In the genomic region with DNA sequence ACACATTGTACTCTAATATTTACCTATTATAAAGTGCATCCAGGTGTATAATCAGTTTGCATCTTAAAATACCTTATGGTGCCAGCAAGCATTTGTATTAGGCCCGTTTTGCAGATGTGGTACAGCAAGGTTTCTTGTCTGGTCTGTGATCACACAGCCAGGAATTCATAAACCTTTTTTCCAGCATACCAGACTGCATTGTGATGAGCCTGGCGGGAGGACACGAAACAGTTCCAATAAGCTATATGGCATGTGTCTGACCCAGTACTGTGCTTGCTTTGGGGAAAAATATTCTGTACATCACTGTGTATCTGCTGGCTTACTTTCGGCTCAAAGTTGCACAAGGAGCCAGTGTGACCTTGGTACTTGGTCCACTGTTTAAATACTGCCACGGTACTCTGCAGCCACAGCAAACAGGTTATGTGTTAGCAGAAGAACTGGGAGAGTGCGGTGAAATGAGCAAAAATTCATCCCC, we compare ENCODE assay signal across 18 cellular contexts. TPM values are rescaled to one million over a fixed set of nuclear protein-coding genes. Genes with fewer than 3 reads are reported as not detected.
A peak's percentile ranks its signal among the peaks of the same experiment; 100 is the strongest.
DNase-seq lines count a peak whose midpoint lies in the region; ATAC-seq, FAIRE-seq and TF ChIP-seq lines count a peak whose summit lies in the region.
"Had no signal": no experiment of that assay in that cellular context is flagged by ENCODE, and none has a peak within 500 bp of the region (broad histone marks: within the 10 kb centered on the region; RNA-seq: fewer than 3 reads in every experiment).

No MANE protein-coding gene starts in this region.

- FAIRE-seq in RCC 7860 (lab: Jason Lieb, UNC) = no peak
- FAIRE-seq: GM19239 had no signal

- ATAC-seq in left lobe of liver (peak; percentile 76), HG02938 (IDR thresholded peaks at IDR 0.05; ENCODE audit: unreplicated experiment) (no peak)
- ATAC-seq: Panc1, Right ventricle myocardium inferior, T-cell had no signal

- no peak for TF ChIP-seq CTCF in LNCaP clone FGC (IDR thresholded peaks at IDR 0.05; ENCODE audit: control insufficient read depth, extremely low read depth, insufficient read depth)

- H3K4me3 ChIP-seq in LNCaP clone FGC (ENCODE audit: low read depth, low read length) = no peak overlapping the region
- H3K4me3 ChIP-seq: SK-N-MC had no signal

- DNase-seq in NCI-H526 treated with DMSO at 0.1 percent for 48 hours (lab: John Stamatoyannopoulos, UW) (peak; percentile 17), NCI-H526 (lab: John Stamatoyannopoulos, UW) (no peak), LNCaP clone FGC (ENCODE audit: low read depth) (peak; percentile 92), left lobe of liver (ENCODE audit: low spot score) (peak; percentile 78), NCI-H524 treated with DMSO at 0.1 percent for 48 hours (lab: John Stamatoyannopoulos, UW) (no peak), RCC 7860 (ENCODE audit: low spot score) (no peak)
- DNase-seq: COR-L47, MV-4-11, NCI-H1436, NCI-H2081 treated with DMSO at 0.1 percent for 48 hours, NCI-H524, T-cell had no signal

RNA-seq across cellular contexts. Expression of gene CHN2, which starts 36.3 kb away (rescaled TPM):
- total RNA-seq in left lobe of liver = 56.5 TPM
- total RNA-seq: HT1080 had no signal

Comparison
In these comparisons a context has a peak if more than half of its experiments do, and no peak if none do; other contexts are left out.
1. DNase-seq: peak in NCI-H526 treated with DMSO at 0.1 percent for 48 hours (single experiment), LNCaP clone FGC (single experiment) and left lobe of liver (single experiment); none in NCI-H526 (0 of 2), NCI-H524 treated with DMSO at 0.1 percent for 48 hours (single experiment) and RCC 7860 (single experiment).